Comparison of ENCODE assay signal across 20 cellular contexts in genomic region chr2:168541887-168542286, GRCh38.
DNase-seq lines count a peak whose midpoint lies in the region; ATAC-seq, FAIRE-seq and TF ChIP-seq lines count a peak whose summit lies in the region.
"Had no signal": no experiment of that assay in that cellular context is flagged by ENCODE, and none has a peak within 500 bp of the region (broad histone marks: within the 10 kb centered on the region; RNA-seq: fewer than 3 reads in every experiment).

No MANE protein-coding gene starts in this region.

- H3K4me3 Mint-ChIP-seq in endothelial cell (ENCODE audit: unreplicated experiment) = no peak overlapping the region
- H3K4me3 Mint-ChIP-seq: CD14-positive monocyte, H9, IgD-negative memory B cell had no signal

- peak; percentile 17 for ATAC-seq in mucosa of descending colon
- ATAC-seq: PC-3 had no signal

- H3K27me3 Mint-ChIP-seq in endothelial cell (ENCODE audit: unreplicated experiment) = peaks cover 3% of the 10 kb centered on the region
- H3K27me3 Mint-ChIP-seq: IgD-negative memory B cell had no signal

- POLR2A ChIA-PET in SK-N-SH (lab: Yijun Ruan, JAX) = no interaction called here

- no peak overlapping the region for H3K27ac ChIP-seq in sigmoid colon
- H3K27ac ChIP-seq in SK-N-SH (ENCODE audit: low read depth in 2 of 2, low read length in 1 of 2) = no peak overlapping the region

- peaks cover 12% of the 10 kb centered on the region for H3K9me3 ChIP-seq in mucosa of descending colon
- H3K9me3 ChIP-seq in sigmoid colon = peaks cover 0 to 14% (median 3%) of the 10 kb centered on the region in 4 donors
- H3K9me3 ChIP-seq in SK-N-SH = no peaks in the 10 kb centered on the region

- no peak for TF ChIP-seq CTCF in NB4 (IDR thresholded peaks at IDR 0.05; ENCODE audit: low read depth, low read length)
- no peak for TF ChIP-seq CTCF in endothelial cell (IDR thresholded peaks at IDR 0.05; ENCODE audit: unreplicated experiment)
- TF ChIP-seq CTCF in mucosa of descending colon (IDR thresholded peaks at IDR 0.05) = no peak
- no peak for TF ChIP-seq CTCF in sigmoid colon (IDR thresholded peaks at IDR 0.05)
- no peak for TF ChIP-seq CTCF in SK-N-SH (IDR thresholded peaks at IDR 0.05)

- peak; percentile 4 for FAIRE-seq in GM19239 (lab: Jason Lieb, UNC)

- no peaks in the 10 kb centered on the region for H4K20me1 ChIP-seq in SK-N-SH (ENCODE audit: insufficient read depth)

- H3K36me3 ChIP-seq in mucosa of descending colon (ENCODE audit: low read depth) = no peaks in the 10 kb centered on the region
- no peaks in the 10 kb centered on the region for H3K36me3 ChIP-seq in sigmoid colon
- H3K36me3 ChIP-seq in SK-N-SH (replicated peaks in 1 of 2; ENCODE audit: control insufficient read depth in 1 of 2, insufficient read depth in 2 of 2, low read length in 1 of 2) = no peaks in the 10 kb centered on the region

- no peak for TF ChIP-seq POLR2A in NB4 (IDR thresholded peaks at IDR 0.05; ENCODE audit: extremely low read depth, insufficient read length)
- TF ChIP-seq POLR2A in sigmoid colon (IDR thresholded peaks at IDR 0.05) = no peak

- TF ChIP-seq EP300 in sigmoid colon (IDR thresholded peaks at IDR 0.05) (no peak), SK-N-SH (IDR thresholded peaks at IDR 0.05; ENCODE audit: borderline replicate concordance in 1 of 2, low read depth in 1 of 2, low read length in 1 of 2) (no peak)

- no peak overlapping the region for H2AFZ ChIP-seq in SK-N-SH (ENCODE audit: low read depth)

- no peaks in the 10 kb centered on the region for H3K9me2 ChIP-seq in SK-N-SH

- TF ChIP-seq RAD21 in SK-N-SH (IDR thresholded peaks at IDR 0.05; ENCODE audit: low read length) = no peak

- H3K27ac Mint-ChIP-seq in endothelial cell (ENCODE audit: unreplicated experiment) = peak overlapping the region; percentile 55
- H3K27ac Mint-ChIP-seq: IgD-negative memory B cell had no signal

- H3K4me1 ChIP-seq in mucosa of descending colon (ENCODE audit: low read depth) = peaks cover 9% of the 10 kb centered on the region
- no peaks in the 10 kb centered on the region for H3K4me1 ChIP-seq in sigmoid colon
- peaks cover 0 to 6% of the 10 kb centered on the region in 2 experiments; a peak in 1 of 4 replicates for H3K4me1 ChIP-seq in SK-N-SH (ENCODE audit: control insufficient read depth in 1 of 2, insufficient read depth in 2 of 2, low read depth in 1 of 2, low read length in 1 of 2)

- CTCF ChIA-PET in SK-N-SH (lab: Yijun Ruan, JAX) = no interaction called here

- no peak overlapping the region for H3K9ac ChIP-seq in SK-N-SH

- no peaks in the 10 kb centered on the region for H3K36me3 Mint-ChIP-seq in endothelial cell (ENCODE audit: low read depth, unreplicated experiment)

- no peaks in the 10 kb centered on the region for H3K9me3 Mint-ChIP-seq in endothelial cell (ENCODE audit: unreplicated experiment)

- DNase-seq in GM19239 (ENCODE audit: insufficient read length, low spot score) (no peak), NB4 (ENCODE audit: low read depth) (peak; percentile 34), endothelial cell (ENCODE audit: low spot score) (no peak), mucosa of descending colon (no peak), sigmoid colon (no peak), NOMO-1 treated with dmso at 0.1 percent for 144 hours (lab: John Stamatoyannopoulos, UW; ENCODE audit: unreplicated experiment) (no peak), SK-N-SH (no peak)
- DNase-seq: AML-193, DMS153, GDM1, H9, NCI-H1417 treated with DMSO at 0.1 percent for 48 hours, NCI-H1930, NCI-H226, NCI-H524 treated with DMSO at 0.1 percent for 48 hours, PC-3, RPMI8226, SHP77 treated with DMSO at 0.1 percent for 48 hours had no signal

- H3K4me3 ChIP-seq in NB4 (ENCODE audit: low read depth, low read length) = no peak overlapping the region
- H3K4me3 ChIP-seq in mucosa of descending colon = no peak overlapping the region
- no peak overlapping the region for H3K4me3 ChIP-seq in sigmoid colon
- no peak overlapping the region for H3K4me3 ChIP-seq in SK-N-SH (ENCODE audit: low read depth in 2 of 2, low read length in 1 of 2)

- WGBS in sigmoid colon, 2 donors = 7 to 60% methylated on average over 1 of the region's 1 CpG
- WGBS in SK-N-SH (ENCODE audit: low lambda C conversion rate) = 41% methylated on average over 1 of the region's 1 CpG

- H3K4me1 Mint-ChIP-seq in endothelial cell (ENCODE audit: unreplicated experiment) = peaks cover 16% of the 10 kb centered on the region

- no peak overlapping the region for H3K4me2 ChIP-seq in SK-N-SH

- H3F3A ChIP-seq in SK-N-SH (replicated peaks; ENCODE audit: insufficient read depth) = peaks cover 4% of the 10 kb centered on the region

- intact Hi-C loops in mucosa of descending colon (cut with DNase I, micrococcal nuclease) (no loop called here), sigmoid colon (cut with DNase I) (no loop called here)

- H3K27me3 ChIP-seq in sigmoid colon = no peaks in the 10 kb centered on the region
- no peaks in the 10 kb centered on the region for H3K27me3 ChIP-seq in SK-N-SH (ENCODE audit: insufficient read depth)

- H3K79me2 ChIP-seq in SK-N-SH (ENCODE audit: insufficient read depth) = no peaks in the 10 kb centered on the region

TF ChIP-seq in SK-N-SH, 30 proteins besides CTCF, POLR2A, EP300 and RAD21:
- TF ChIP-seq FOXJ3 (CRISPR knock-in tag; IDR thresholded peaks at IDR 0.05) (no peak), EZH2phosphoT487 (IDR thresholded peaks at IDR 0.05; ENCODE audit: borderline replicate concordance, low read depth) (no peak), RFX5 (IDR thresholded peaks at IDR 0.05; ENCODE audit: low read length) (no peak), POLR2AphosphoS5 (IDR thresholded peaks at IDR 0.05; ENCODE audit: low read depth, low read length) (no peak), TCF12 (IDR thresholded peaks at IDR 0.05) (no peak), ELF1 (IDR thresholded peaks at IDR 0.05) (no peak), NFIC (IDR thresholded peaks at IDR 0.05; ENCODE audit: borderline replicate concordance) (no peak), TEAD4 (IDR thresholded peaks at IDR 0.05; ENCODE audit: borderline replicate concordance, insufficient read depth) (no peak), USF1 (IDR thresholded peaks at IDR 0.05; ENCODE audit: borderline replicate concordance, low read depth) (no peak), GATA2 (CRISPR knock-in tag; IDR thresholded peaks at IDR 0.05) (no peak), MEF2A (IDR thresholded peaks at IDR 0.05; ENCODE audit: borderline replicate concordance, low read depth) (no peak)
